ENCODE assay signal across 8 cellular contexts in genomic region chr12:6540181-6540877, GRCh38. TPM values are rescaled to one million over a fixed set of nuclear protein-coding genes. Genes with fewer than 3 reads are reported as not detected.
DNase-seq lines count a peak whose midpoint lies in the region; ATAC-seq and TF ChIP-seq lines count a peak whose summit lies in the region.

No MANE protein-coding gene starts in this region.

- H2BK12ac ChIP-seq in H9 (ENCODE audit: insufficient read length, low read depth, low read length), result no peak overlapping the region

- peaks cover 2% of the 10 kb centered on the region for H4K20me1 ChIP-seq in H9 (ENCODE audit: control insufficient read depth, insufficient read depth, insufficient read length)

- H3K36me3 ChIP-seq in BE2C (peaks cover 55% of the 10 kb centered on the region), NT2/D1 (ENCODE audit: insufficient read depth, insufficient read length, low read length) (peaks cover 88% of the 10 kb centered on the region), left ventricle myocardium inferior (peaks cover 60% of the 10 kb centered on the region)

- no peak overlapping the region for H4K5ac ChIP-seq in H9 (ENCODE audit: insufficient read length, low read depth, low read length)

- H3K18ac ChIP-seq in H9 (ENCODE audit: insufficient read length, low read depth, low read length), result no peak overlapping the region

- peak overlapping the region; percentile 21 for H3K4me2 ChIP-seq in H9 (ENCODE audit: insufficient read depth, insufficient read length, low read length)

- no peak overlapping the region for H4K91ac ChIP-seq in H9 (ENCODE audit: insufficient read length, low read depth, low read length)

- no peaks in the 10 kb centered on the region for H3K79me1 ChIP-seq in H9 (ENCODE audit: insufficient read depth, low read depth, low read length, poor library complexity, severe bottlenecking)

- intact Hi-C loops in left ventricle myocardium inferior (cut with micrococcal nuclease), result no loop called here

- H3K9ac ChIP-seq in H9 (ENCODE audit: extremely low read depth, insufficient read length, low read length) (no peak overlapping the region), NT2/D1 (ENCODE audit: insufficient read length, low read depth) (peak overlapping the region; percentile 65)

- H2AK5ac ChIP-seq in H9 (ENCODE audit: insufficient read length, low read length), result no peak overlapping the region

- H3K36me3 Mint-ChIP-seq in H9 (ENCODE audit: insufficient read depth in 1 of 3, low read depth in 3 of 3), result peaks cover 43 to 78% (median 57%) of the 10 kb centered on the region in 3 experiments
- peaks cover 37% of the 10 kb centered on the region for H3K36me3 Mint-ChIP-seq in activated naive CD8-positive, alpha-beta T cell treated with anti-CD3 and anti-CD28 coated beads, Interleukin-2, amount 50 U/mL, for 24 hours (ENCODE audit: low read depth)

- H3K79me2 ChIP-seq in H9 (ENCODE audit: insufficient read depth, low read length), result peaks cover 4% of the 10 kb centered on the region; the same call in 1 of the 2 replicates

- peak overlapping the region; percentile 33 for H3K4me3 ChIP-seq in BE2C (ENCODE audit: low read depth, low read length)
- H3K4me3 ChIP-seq in NT2/D1 (ENCODE audit: insufficient read length, low read depth), result no peak overlapping the region
- H3K4me3 ChIP-seq in left ventricle myocardium inferior, result peak overlapping the region; percentile 8
- no peak overlapping the region for H3K4me3 ChIP-seq in skeletal muscle cell (ENCODE audit: low read depth, low read length)

- peaks cover 34 to 37% of the 10 kb centered on the region in 2 experiments for H3K4me1 Mint-ChIP-seq in H9
- peaks cover 58% of the 10 kb centered on the region for H3K4me1 Mint-ChIP-seq in activated naive CD8-positive, alpha-beta T cell treated with anti-CD3 and anti-CD28 coated beads, Interleukin-2, amount 50 U/mL, for 24 hours

- H3T11ph ChIP-seq in H9 (ENCODE audit: low read length), result no peak overlapping the region

- H4K8ac ChIP-seq in H9 (replicated peaks; ENCODE audit: insufficient read length, low read depth, low read length), result no peak overlapping the region

- peak; percentile 9 for ATAC-seq in activated naive CD8-positive, alpha-beta T cell treated with anti-CD3 and anti-CD28 coated beads, Interleukin-2, amount 50 U/mL, for 24 hours
- no peak for ATAC-seq in GM18861 (IDR thresholded peaks at IDR 0.05; ENCODE audit: unreplicated experiment)
- no peak for ATAC-seq in GM18511 (IDR thresholded peaks at IDR 0.05; ENCODE audit: unreplicated experiment)

- DNase-seq in BE2C, result peak; percentile 92
- DNase-seq in H9, result peak; percentile 98
- peak; percentile 91 for DNase-seq in NT2/D1 (ENCODE audit: low read depth, low spot score)
- DNase-seq in activated naive CD8-positive, alpha-beta T cell treated with anti-CD3 and anti-CD28 coated beads, Interleukin-2, amount 50 U/mL, for 24 hours, result peak; percentile 65
- DNase-seq in left ventricle myocardium inferior, result peak; percentile 91
- DNase-seq in skeletal muscle cell (ENCODE audit: low read depth), result peak; percentile 90

- H3K23me2 ChIP-seq in H9 (ENCODE audit: insufficient read length, low read depth, low read length, poor library complexity, severe bottlenecking), result peaks cover 8% of the 10 kb centered on the region

- H2AFZ ChIP-seq in H9 (ENCODE audit: low read length), result no peak overlapping the region

- peak overlapping the region; percentile 17 to 60; a peak in 4 of 5 replicates for H3K4me3 Mint-ChIP-seq in H9
- H3K4me3 Mint-ChIP-seq in activated naive CD8-positive, alpha-beta T cell treated with anti-CD3 and anti-CD28 coated beads, Interleukin-2, amount 50 U/mL, for 24 hours, result peak overlapping the region; percentile 97

- H3K27ac ChIP-seq in H9 (ENCODE audit: insufficient read length, low read depth, low read length) (no peak overlapping the region), left ventricle myocardium inferior (replicated peaks) (peak overlapping the region; percentile 97)

- H3K4me1 ChIP-seq in BE2C (peaks cover 24% of the 10 kb centered on the region), H9 (ENCODE audit: insufficient read depth, low read length) (no peaks in the 10 kb centered on the region; the same call in 1 of the 2 replicates), NT2/D1 (ENCODE audit: insufficient read depth, insufficient read length) (peaks cover 33% of the 10 kb centered on the region), left ventricle myocardium inferior (peaks cover 71% of the 10 kb centered on the region)

- H2BK5ac ChIP-seq in H9 (ENCODE audit: insufficient read length, low read length), result no peak overlapping the region

- peak overlapping the region in 2 of 3 experiments; percentile 77 to 89; a peak in 3 of 7 replicates for H3K27ac Mint-ChIP-seq in H9
- peak overlapping the region; percentile 100 for H3K27ac Mint-ChIP-seq in activated naive CD8-positive, alpha-beta T cell treated with anti-CD3 and anti-CD28 coated beads, Interleukin-2, amount 50 U/mL, for 24 hours

- no peaks in the 10 kb centered on the region; a peak in 1 of 5 replicates for H3K9me3 Mint-ChIP-seq in H9
- H3K9me3 Mint-ChIP-seq in activated naive CD8-positive, alpha-beta T cell treated with anti-CD3 and anti-CD28 coated beads, Interleukin-2, amount 50 U/mL, for 24 hours, result no peaks in the 10 kb centered on the region

- H3K23ac ChIP-seq in H9 (ENCODE audit: insufficient read length, low read depth, low read length), result no peak overlapping the region

- no peaks in the 10 kb centered on the region for H3K9me3 ChIP-seq in BE2C
- H3K9me3 ChIP-seq in H9 (ENCODE audit: control insufficient read depth, low read depth, low read length), result no peaks in the 10 kb centered on the region
- H3K9me3 ChIP-seq in NT2/D1 (ENCODE audit: insufficient read depth, low read length), result no peaks in the 10 kb centered on the region
- H3K9me3 ChIP-seq in left ventricle myocardium inferior (replicated peaks), result no peaks in the 10 kb centered on the region

- H3K27me3 ChIP-seq in BE2C (no peaks in the 10 kb centered on the region), H9 (ENCODE audit: insufficient read depth, low read length) (no peaks in the 10 kb centered on the region), NT2/D1 (ENCODE audit: insufficient read depth, insufficient read length) (no peaks in the 10 kb centered on the region), left ventricle myocardium inferior (ENCODE audit: low read depth) (no peaks in the 10 kb centered on the region)

- H3K14ac ChIP-seq in H9 (ENCODE audit: insufficient read depth, low read length), result no peak overlapping the region

- TF ChIP-seq CTCF in BE2C (IDR thresholded peaks at IDR 0.05; ENCODE audit: low read depth, low read length) (peak; percentile 23), H9 (conservative IDR thresholded peaks at IDR 0.05) (no peak), left ventricle myocardium inferior (IDR thresholded peaks at IDR 0.05; ENCODE audit: borderline replicate concordance) (no peak)

- H2BK120ac ChIP-seq in H9 (ENCODE audit: low read depth, low read length, poor library complexity, severe bottlenecking), result no peak overlapping the region

- H2BK15ac ChIP-seq in H9 (ENCODE audit: low read depth, low read length), result no peak overlapping the region

- peaks cover 5% of the 10 kb centered on the region; the same call in 1 of the 2 replicates for H3K27me3 Mint-ChIP-seq in H9 (ENCODE audit: low read depth)
- H3K27me3 Mint-ChIP-seq in activated naive CD8-positive, alpha-beta T cell treated with anti-CD3 and anti-CD28 coated beads, Interleukin-2, amount 50 U/mL, for 24 hours, result peaks cover 2% of the 10 kb centered on the region

- no peak overlapping the region for H3K56ac ChIP-seq in H9 (ENCODE audit: insufficient read length, low read depth, low read length)

- no peak overlapping the region for H3K4ac ChIP-seq in H9 (ENCODE audit: low read depth, low read length)

- H2BK20ac ChIP-seq in H9 (ENCODE audit: low read depth, low read length, poor library complexity, severe bottlenecking), result no peak overlapping the region

- no CpG with 5 or more reads among the region's 35 CpGs for WGBS in H9 (ENCODE audit: extremely low coverage, insufficient read length, low lambda C conversion rate)

RNA-seq across cellular contexts. Expression of gene GAPDH, which starts 6.0 kb away (rescaled TPM):
- polyA plus RNA-seq in BE2C (2012; ENCODE audit: insufficient read depth, insufficient read length, low read depth), result 8,477 TPM
- total RNA-seq in H9 (2021), result 4,581 and 4,651 TPM in 2 replicates
- 4,161 TPM for total RNA-seq in left ventricle myocardium inferior

RNA-seq across cellular contexts. Expression of gene IFFO1, which starts 15.5 kb away (rescaled TPM):
- polyA plus RNA-seq in BE2C (2012; ENCODE audit: insufficient read depth, insufficient read length, low read depth), result 129 TPM
- 16.3 and 17.9 TPM in 2 replicates for total RNA-seq in H9 (2021)
- total RNA-seq in left ventricle myocardium inferior, result 14.4 TPM

RNA-seq across cellular contexts. Expression of gene NOP2, which starts 27.8 kb away (rescaled TPM):
- 222 TPM for polyA plus RNA-seq in BE2C (2012; ENCODE audit: insufficient read depth, insufficient read length, low read depth)
- total RNA-seq in H9 (2021) (136 and 137 TPM in 2 replicates), left ventricle myocardium inferior (15.3 TPM)

RNA-seq across cellular contexts. Expression of gene NCAPD2, which starts 46.4 kb away (rescaled TPM):
- polyA plus RNA-seq in BE2C (2012; ENCODE audit: insufficient read depth, insufficient read length, low read depth), result 41.8 TPM
- total RNA-seq in H9 (2021) (105 and 114 TPM in 2 replicates), left ventricle myocardium inferior (9.2 TPM)

RNA-seq across cellular contexts. Expression of gene MRPL51, which starts 47.3 kb away (rescaled TPM):
- 231 TPM for polyA plus RNA-seq in BE2C (2012; ENCODE audit: insufficient read depth, insufficient read length, low read depth)
- total RNA-seq in H9 (2021) (321 and 329 TPM in 2 replicates), left ventricle myocardium inferior (235 TPM)

Comparison
In these comparisons a context has a peak if more than half of its experiments do, and no peak if none do; other contexts are left out.
1. H3K4me3 ChIP-seq: peak in BE2C (single experiment) and left ventricle myocardium inferior (single experiment); none in NT2/D1 (single experiment) and skeletal muscle cell (single experiment).
2. Peak in every context shown above with its lines, with median percentiles within 50 percentile points of each other: DNase-seq.